Comparison of ENCODE assay signal across 1 cellular context in the genomic region with DNA sequence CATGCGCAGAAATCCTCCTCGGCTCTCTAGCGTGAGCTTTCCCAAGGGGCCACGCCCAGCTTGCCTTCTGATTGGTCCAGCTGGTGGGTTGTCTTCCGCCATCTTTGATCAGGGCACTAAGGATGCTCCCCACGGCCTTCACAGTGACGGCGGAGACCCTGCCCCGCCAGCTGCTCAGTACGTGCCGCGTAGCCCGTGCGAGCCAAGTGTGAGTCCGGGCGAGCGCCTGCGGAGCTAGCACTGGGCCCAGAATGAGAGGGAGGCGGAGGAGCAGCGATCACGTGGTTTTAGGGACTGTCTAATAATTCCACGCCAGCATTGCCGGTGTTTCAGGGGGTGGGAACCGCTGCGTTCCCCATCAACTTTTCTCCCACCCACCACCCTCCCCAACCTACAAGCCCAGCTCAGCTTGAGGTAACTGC.
TF ChIP-seq lines count a peak whose summit lies in the region.

No MANE protein-coding gene starts in this region.

TF ChIP-seq in K562, 482 proteins besides CTCF, POLR2A, EP300 and RAD21 (continued from another document and continues in another):
- TF ChIP-seq, protein P1, sequence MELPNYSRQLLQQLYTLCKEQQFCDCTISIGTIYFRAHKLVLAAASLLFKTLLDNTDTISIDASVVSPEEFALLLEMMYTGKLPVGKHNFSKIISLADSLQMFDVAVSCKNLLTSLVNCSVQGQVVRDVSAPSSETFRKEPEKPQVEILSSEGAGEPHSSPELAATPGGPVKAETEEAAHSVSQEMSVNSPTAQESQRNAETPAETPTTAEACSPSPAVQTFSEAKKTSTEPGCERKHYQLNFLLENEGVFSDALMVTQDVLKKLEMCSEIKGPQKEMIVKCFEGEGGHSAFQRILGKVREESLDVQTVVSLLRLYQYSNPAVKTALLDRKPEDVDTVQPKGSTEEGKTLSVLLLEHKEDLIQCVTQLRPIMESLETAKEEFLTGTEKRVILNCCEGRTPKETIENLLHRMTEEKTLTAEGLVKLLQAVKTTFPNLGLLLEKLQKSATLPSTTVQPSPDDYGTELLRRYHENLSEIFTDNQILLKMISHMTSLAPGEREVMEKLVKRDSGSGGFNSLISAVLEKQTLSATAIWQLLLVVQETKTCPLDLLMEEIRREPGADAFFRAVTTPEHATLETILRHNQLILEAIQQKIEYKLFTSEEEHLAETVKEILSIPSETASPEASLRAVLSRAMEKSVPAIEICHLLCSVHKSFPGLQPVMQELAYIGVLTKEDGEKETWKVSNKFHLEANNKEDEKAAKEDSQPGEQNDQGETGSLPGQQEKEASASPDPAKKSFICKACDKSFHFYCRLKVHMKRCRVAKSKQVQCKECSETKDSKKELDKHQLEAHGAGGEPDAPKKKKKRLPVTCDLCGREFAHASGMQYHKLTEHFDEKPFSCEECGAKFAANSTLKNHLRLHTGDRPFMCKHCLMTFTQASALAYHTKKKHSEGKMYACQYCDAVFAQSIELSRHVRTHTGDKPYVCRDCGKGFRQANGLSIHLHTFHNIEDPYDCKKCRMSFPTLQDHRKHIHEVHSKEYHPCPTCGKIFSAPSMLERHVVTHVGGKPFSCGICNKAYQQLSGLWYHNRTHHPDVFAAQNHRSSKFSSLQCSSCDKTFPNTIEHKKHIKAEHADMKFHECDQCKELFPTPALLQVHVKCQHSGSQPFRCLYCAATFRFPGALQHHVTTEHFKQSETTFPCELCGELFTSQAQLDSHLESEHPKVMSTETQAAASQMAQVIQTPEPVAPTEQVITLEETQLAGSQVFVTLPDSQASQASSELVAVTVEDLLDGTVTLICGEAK (IDR thresholded peaks at IDR 0.05) = no peak
- TF ChIP-seq, protein P1 (CRISPR knock-in tag; IDR thresholded peaks at IDR 0.05) = no peak
- TF ChIP-seq, protein P2, sequence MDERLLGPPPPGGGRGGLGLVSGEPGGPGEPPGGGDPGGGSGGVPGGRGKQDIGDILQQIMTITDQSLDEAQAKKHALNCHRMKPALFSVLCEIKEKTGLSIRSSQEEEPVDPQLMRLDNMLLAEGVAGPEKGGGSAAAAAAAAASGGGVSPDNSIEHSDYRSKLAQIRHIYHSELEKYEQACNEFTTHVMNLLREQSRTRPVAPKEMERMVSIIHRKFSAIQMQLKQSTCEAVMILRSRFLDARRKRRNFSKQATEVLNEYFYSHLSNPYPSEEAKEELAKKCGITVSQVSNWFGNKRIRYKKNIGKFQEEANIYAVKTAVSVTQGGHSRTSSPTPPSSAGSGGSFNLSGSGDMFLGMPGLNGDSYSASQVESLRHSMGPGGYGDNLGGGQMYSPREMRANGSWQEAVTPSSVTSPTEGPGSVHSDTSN (CRISPR knock-in tag; IDR thresholded peaks at IDR 0.05; ENCODE audit: low read depth) = no peak
- TF ChIP-seq, protein P2 (tag; conservative IDR thresholded peaks at IDR 0.05; ENCODE audit: low read depth) = no peak
- TF ChIP-seq FOXM1 (IDR thresholded peaks at IDR 0.05; ENCODE audit: low read depth) (peak; percentile 31; the same call in 1 of the 2 replicates), FOXM1 (CRISPR knock-in tag; IDR thresholded peaks at IDR 0.05; ENCODE audit: low read depth) (no peak), PHF8 (IDR thresholded peaks at IDR 0.05; ENCODE audit: borderline replicate concordance, low read length) (peak; percentile 8; the same call in 1 of the 2 replicates), CBFB (CRISPR knock-in tag; IDR thresholded peaks at IDR 0.05) (no peak), ZNF583 (CRISPR knock-in tag; IDR thresholded peaks at IDR 0.05) (no peak), MBD2 (IDR thresholded peaks at IDR 0.05; ENCODE audit: borderline replicate concordance, low read depth) (peak; percentile 85; the same call in 1 of the 2 replicates), ETV1 (tag; conservative IDR thresholded peaks at IDR 0.05; ENCODE audit: low read depth) (no peak; the same call in 1 of the 2 replicates), ZNF77 (CRISPR knock-in tag; IDR thresholded peaks at IDR 0.05) (no peak), ARHGAP35 (IDR thresholded peaks at IDR 0.05; ENCODE audit: partially characterized antibody) (no peak), SAFB2 (IDR thresholded peaks at IDR 0.05; ENCODE audit: borderline replicate concordance, low read depth, low read length, severe bottlenecking) (no peak), PPARD (CRISPR knock-in tag; IDR thresholded peaks at IDR 0.05) (no peak), THRAP3 (IDR thresholded peaks at IDR 0.05; ENCODE audit: borderline replicate concordance) (no peak), ZFP30 (CRISPR knock-in tag; IDR thresholded peaks at IDR 0.05; ENCODE audit: borderline replicate concordance) (no peak), ZNF589 (CRISPR knock-in tag; IDR thresholded peaks at IDR 0.05; ENCODE audit: low read depth) (0 out of 2 replicates have a peak, but pooled peaks have one; percentile 54), GABPB2 (CRISPR knock-in tag; conservative IDR thresholded peaks at IDR 0.05) (no peak), GTF2E2 (tag; IDR thresholded peaks at IDR 0.05) (no peak), MIER1 (IDR thresholded peaks at IDR 0.05; ENCODE audit: low read depth) (no peak), ZNF212 (CRISPR knock-in tag; IDR thresholded peaks at IDR 0.05) (no peak), STAT5A (IDR thresholded peaks at IDR 0.05; ENCODE audit: borderline replicate concordance, low read length) (no peak), ZNF431 (CRISPR knock-in tag; IDR thresholded peaks at IDR 0.05) (no peak), ZNF778 (CRISPR knock-in tag; IDR thresholded peaks at IDR 0.05) (no peak), SIN3B (IDR thresholded peaks at IDR 0.05; ENCODE audit: low read depth) (no peak), KLF10 (CRISPR knock-in tag; IDR thresholded peaks at IDR 0.05) (no peak), TSC22D4 (tag; IDR thresholded peaks at IDR 0.05) (no peak), ZNF311 (CRISPR knock-in tag; IDR thresholded peaks at IDR 0.05) (no peak), FOXJ2 (tag; IDR thresholded peaks at IDR 0.05) (no peak), ZNF384 (IDR thresholded peaks at IDR 0.05; ENCODE audit: low read depth, low read length) (no peak), SRSF3 (IDR thresholded peaks at IDR 0.05; ENCODE audit: insufficient read depth, low read length) (no peak), BDP1 (IDR thresholded peaks at IDR 0.05; ENCODE audit: insufficient read depth, insufficient read length) (no peak), RUNX1 (IDR thresholded peaks at IDR 0.05; ENCODE audit: low read depth) (0 out of 2 replicates have a peak, but pooled peaks have one; percentile 56), SNRNP70 (optimal IDR thresholded peaks at IDR 0.05; ENCODE audit: low read depth, low read length) (no peak), SP2 (IDR thresholded peaks at IDR 0.05; ENCODE audit: extremely low read depth, low read depth, low read length, poor library complexity, severe bottlenecking) (no peak), ZFP36 (IDR thresholded peaks at IDR 0.05; ENCODE audit: low read depth, low read length, partially characterized antibody) (peak; percentile 27), MYBL2 (IDR thresholded peaks at IDR 0.05; ENCODE audit: low read depth) (no peak), MYBL2 (CRISPR knock-in tag; IDR thresholded peaks at IDR 0.05; ENCODE audit: borderline replicate concordance) (no peak), ZFP1 (CRISPR knock-in tag; IDR thresholded peaks at IDR 0.05) (no peak), ZNF436 (CRISPR knock-in tag; IDR thresholded peaks at IDR 0.05) (no peak), TAF15 (IDR thresholded peaks at IDR 0.05; ENCODE audit: low read depth, low read length) (no peak), RB1 (IDR thresholded peaks at IDR 0.05; ENCODE audit: low read depth) (no peak; the same call in 1 of the 2 replicates), HNRNPL (IDR thresholded peaks at IDR 0.05; ENCODE audit: low read depth, low read length) (no peak), RNF2 (IDR thresholded peaks at IDR 0.05) (peak; percentile 18; the same call in 1 of the 2 replicates)
- TF ChIP-seq, protein P3, sequence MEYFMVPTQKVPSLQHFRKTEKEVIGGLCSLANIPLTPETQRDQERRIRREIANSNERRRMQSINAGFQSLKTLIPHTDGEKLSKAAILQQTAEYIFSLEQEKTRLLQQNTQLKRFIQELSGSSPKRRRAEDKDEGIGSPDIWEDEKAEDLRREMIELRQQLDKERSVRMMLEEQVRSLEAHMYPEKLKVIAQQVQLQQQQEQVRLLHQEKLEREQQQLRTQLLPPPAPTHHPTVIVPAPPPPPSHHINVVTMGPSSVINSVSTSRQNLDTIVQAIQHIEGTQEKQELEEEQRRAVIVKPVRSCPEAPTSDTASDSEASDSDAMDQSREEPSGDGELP (CRISPR knock-in tag; IDR thresholded peaks at IDR 0.05; ENCODE audit: borderline replicate concordance) = peak; percentile 100
- TF ChIP-seq, protein P4, sequence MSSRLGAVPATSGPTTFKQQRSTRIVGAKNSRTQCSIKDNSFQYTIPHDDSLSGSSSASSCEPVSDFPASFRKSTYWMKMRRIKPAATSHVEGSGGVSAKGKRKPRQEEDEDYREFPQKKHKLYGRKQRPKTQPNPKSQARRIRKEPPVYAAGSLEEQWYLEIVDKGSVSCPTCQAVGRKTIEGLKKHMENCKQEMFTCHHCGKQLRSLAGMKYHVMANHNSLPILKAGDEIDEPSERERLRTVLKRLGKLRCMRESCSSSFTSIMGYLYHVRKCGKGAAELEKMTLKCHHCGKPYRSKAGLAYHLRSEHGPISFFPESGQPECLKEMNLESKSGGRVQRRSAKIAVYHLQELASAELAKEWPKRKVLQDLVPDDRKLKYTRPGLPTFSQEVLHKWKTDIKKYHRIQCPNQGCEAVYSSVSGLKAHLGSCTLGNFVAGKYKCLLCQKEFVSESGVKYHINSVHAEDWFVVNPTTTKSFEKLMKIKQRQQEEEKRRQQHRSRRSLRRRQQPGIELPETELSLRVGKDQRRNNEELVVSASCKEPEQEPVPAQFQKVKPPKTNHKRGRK (tag; IDR thresholded peaks at IDR 0.05) = no peak
- TF ChIP-seq, protein P5, sequence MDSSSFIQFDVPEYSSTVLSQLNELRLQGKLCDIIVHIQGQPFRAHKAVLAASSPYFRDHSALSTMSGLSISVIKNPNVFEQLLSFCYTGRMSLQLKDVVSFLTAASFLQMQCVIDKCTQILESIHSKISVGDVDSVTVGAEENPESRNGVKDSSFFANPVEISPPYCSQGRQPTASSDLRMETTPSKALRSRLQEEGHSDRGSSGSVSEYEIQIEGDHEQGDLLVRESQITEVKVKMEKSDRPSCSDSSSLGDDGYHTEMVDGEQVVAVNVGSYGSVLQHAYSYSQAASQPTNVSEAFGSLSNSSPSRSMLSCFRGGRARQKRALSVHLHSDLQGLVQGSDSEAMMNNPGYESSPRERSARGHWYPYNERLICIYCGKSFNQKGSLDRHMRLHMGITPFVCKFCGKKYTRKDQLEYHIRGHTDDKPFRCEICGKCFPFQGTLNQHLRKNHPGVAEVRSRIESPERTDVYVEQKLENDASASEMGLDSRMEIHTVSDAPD (CRISPR knock-in tag; IDR thresholded peaks at IDR 0.05) = no peak
- TF ChIP-seq, protein P6, sequence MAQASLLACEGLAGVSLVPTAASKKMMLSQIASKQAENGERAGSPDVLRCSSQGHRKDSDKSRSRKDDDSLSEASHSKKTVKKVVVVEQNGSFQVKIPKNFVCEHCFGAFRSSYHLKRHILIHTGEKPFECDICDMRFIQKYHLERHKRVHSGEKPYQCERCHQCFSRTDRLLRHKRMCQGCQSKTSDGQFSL (CRISPR knock-in tag; IDR thresholded peaks at IDR 0.05) = no peak
- TF ChIP-seq, protein P6 (tag; IDR thresholded peaks at IDR 0.05) = no peak
